Comparison of ENCODE assay signal across 6 cellular contexts in genomic region chr7:31772211-31772610, GRCh38.
"Had no signal": no experiment of that assay in that cellular context is flagged by ENCODE, and none has a peak within 500 bp of the region (broad histone marks: within the 10 kb centered on the region; RNA-seq: fewer than 3 reads in every experiment).

No MANE protein-coding gene starts in this region.

- ATAC-seq: GM23338, K562 had no signal

- DNase-seq: H9, HCEC 1CT, IMR-90, KG1 had no signal
